ENCODE assay signal across 14 cellular contexts in the genomic region with DNA sequence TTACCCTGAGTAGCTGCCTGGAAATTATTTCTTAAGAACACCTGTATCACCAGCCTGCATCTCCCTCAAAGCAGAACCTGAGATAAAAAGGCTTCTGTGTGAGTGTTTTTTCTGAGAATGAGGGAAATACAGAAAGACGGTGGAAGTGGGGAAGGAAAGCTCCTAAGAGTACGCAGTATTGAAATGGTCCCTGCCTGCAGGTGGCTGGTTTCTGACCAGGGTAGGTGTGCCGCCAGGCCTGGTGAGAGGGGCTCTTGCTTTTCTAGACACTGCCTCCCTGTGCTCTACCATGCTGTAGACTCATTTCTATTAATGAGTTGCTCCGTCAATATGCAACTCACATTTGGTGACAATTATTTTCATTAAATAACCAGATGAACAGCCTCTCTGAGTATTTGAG.
A peak's percentile ranks its signal among the peaks of the same experiment; 100 is the strongest.
DNase-seq lines count a peak whose midpoint lies in the region; FAIRE-seq lines count a peak whose summit lies in the region.
"Had no signal": no experiment of that assay in that cellular context is flagged by ENCODE, and none has a peak within 500 bp of the region (broad histone marks: within the 10 kb centered on the region; RNA-seq: fewer than 3 reads in every experiment).

No MANE protein-coding gene starts in this region.

- H3K27me3 ChIP-seq in HUES6 (ENCODE audit: control insufficient read depth, insufficient read depth, low read length) (peaks cover 3% of the 10 kb centered on the region), iPS-15b (ENCODE audit: control insufficient read depth, insufficient read depth, low read length) (no peaks in the 10 kb centered on the region)

- H3K4me1 ChIP-seq in ES-I3 (ENCODE audit: insufficient read depth, low read length): no peaks in the 10 kb centered on the region
- H3K4me1 ChIP-seq in HUES6 (ENCODE audit: control insufficient read depth, insufficient read depth, low read length): peaks cover 9% of the 10 kb centered on the region
- peaks cover 5% of the 10 kb centered on the region for H3K4me1 ChIP-seq in iPS-15b (ENCODE audit: control insufficient read depth, insufficient read depth, low read length)
- H3K4me1 ChIP-seq: Caco-2 had no signal

- no peak for DNase-seq in C1 segment of cervical spinal cord (lab: John Stamatoyannopoulos, UW)
- no peak for DNase-seq in RCC 7860 (ENCODE audit: low spot score)
- DNase-seq in anterior cingulate cortex (lab: John Stamatoyannopoulos, UW): no peak
- DNase-seq in cerebellar cortex (ENCODE audit: low spot score): no peak
- DNase-seq: Caco-2; CD8-positive, alpha-beta memory T cell; DMS53; GOT3 had no signal

- no peak for FAIRE-seq in RCC 7860 (lab: Jason Lieb, UNC)
- FAIRE-seq: A204.1, G401.6, GM12891 had no signal

- H3K4me3 ChIP-seq in HUES6 (ENCODE audit: low read depth, low read length): peak overlapping the region; percentile 32; the same call in 1 of the 2 replicates
- H3K4me3 ChIP-seq in iPS-15b (ENCODE audit: low read depth, low read length): peak overlapping the region; percentile 22

- peak overlapping the region; percentile 46; the same call in 1 of the 2 replicates for H3K9ac ChIP-seq in ES-I3 (ENCODE audit: low read depth, low read length)
- peak overlapping the region; percentile 59 for H3K9ac ChIP-seq in HUES6 (ENCODE audit: low read length)
- H3K9ac ChIP-seq in iPS-15b (ENCODE audit: low read depth, low read length): no peak overlapping the region

- H3K9me3 ChIP-seq in ES-I3 (ENCODE audit: control insufficient read depth, insufficient read depth, low read length) (no peaks in the 10 kb centered on the region), HUES6 (ENCODE audit: control insufficient read depth, insufficient read depth, low read depth, low read length) (peaks cover 5% of the 10 kb centered on the region; the same call in 1 of the 2 replicates), iPS-15b (ENCODE audit: control insufficient read depth, insufficient read depth, low read length) (no peaks in the 10 kb centered on the region)
- H3K9me3 ChIP-seq: Caco-2 had no signal

- H3K27ac ChIP-seq in HUES6 (ENCODE audit: low read depth, low read length): no peak overlapping the region

- H3K36me3 ChIP-seq in ES-I3 (ENCODE audit: insufficient read depth, low read length): no peaks in the 10 kb centered on the region
- H3K36me3 ChIP-seq in HUES6 (ENCODE audit: control insufficient read depth, insufficient read depth, low read length): no peaks in the 10 kb centered on the region
- H3K36me3 ChIP-seq in iPS-15b (ENCODE audit: control insufficient read depth, insufficient read depth, low read length): no peaks in the 10 kb centered on the region
